In the genomic region with DNA sequence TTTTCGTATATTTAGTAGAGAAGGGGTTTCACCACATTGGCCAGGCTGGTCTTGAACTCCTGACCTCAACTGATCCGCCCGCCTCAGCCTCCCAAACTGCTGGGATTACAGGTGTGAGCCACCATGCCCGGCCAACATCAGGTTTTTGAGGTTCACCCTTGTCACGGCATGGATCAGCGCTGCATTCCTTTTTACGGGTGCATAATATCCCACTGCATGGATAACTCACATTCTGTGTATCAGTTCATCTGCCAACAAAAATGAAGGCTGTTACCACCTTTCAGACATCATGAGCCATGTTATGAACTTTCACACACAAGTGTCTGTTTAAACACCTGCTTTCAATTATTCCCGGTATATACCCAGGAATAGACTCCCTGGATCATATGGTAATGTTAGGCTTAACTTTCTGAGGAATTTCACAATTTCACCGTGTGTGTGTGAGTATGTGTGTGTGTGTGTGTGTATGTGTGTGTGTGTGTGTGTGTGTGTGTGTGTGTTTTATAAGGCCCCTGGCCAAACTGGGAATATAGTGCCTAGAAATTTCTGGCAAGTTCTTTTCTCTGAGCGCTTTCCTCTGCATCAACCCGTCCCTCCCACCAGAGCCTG, we compare ENCODE assay signal across 2 cellular contexts.
TF ChIP-seq lines count a peak whose summit lies in the region.

No MANE protein-coding gene starts in this region.

TF ChIP-seq in SK-N-SH, 30 proteins besides CTCF, POLR2A, EP300 and RAD21 (continued from another document):
- no peak for TF ChIP-seq FOSL2 (IDR thresholded peaks at IDR 0.05; ENCODE audit: borderline replicate concordance, low read depth)

TF ChIP-seq in SK-N-SH treated with all-trans-retinoic acid at 6 μM for 48 hours, 23 proteins besides CTCF, POLR2A, EP300 and RAD21 (continued from another document):
- no peak for TF ChIP-seq ZC3H10 (CRISPR knock-in tag; IDR thresholded peaks at IDR 0.05)
- TF ChIP-seq SNAI2 (CRISPR knock-in tag; IDR thresholded peaks at IDR 0.05): no peak
- TF ChIP-seq ZNF70 (CRISPR knock-in tag; IDR thresholded peaks at IDR 0.05): no peak
- no peak for TF ChIP-seq ZNF565 (CRISPR knock-in tag; conservative IDR thresholded peaks at IDR 0.05; ENCODE audit: low read depth)
- no peak for TF ChIP-seq OSR1 (CRISPR knock-in tag; IDR thresholded peaks at IDR 0.05)
- TF ChIP-seq GLIS3 (CRISPR knock-in tag; IDR thresholded peaks at IDR 0.05): no peak
- TF ChIP-seq, protein P1, sequence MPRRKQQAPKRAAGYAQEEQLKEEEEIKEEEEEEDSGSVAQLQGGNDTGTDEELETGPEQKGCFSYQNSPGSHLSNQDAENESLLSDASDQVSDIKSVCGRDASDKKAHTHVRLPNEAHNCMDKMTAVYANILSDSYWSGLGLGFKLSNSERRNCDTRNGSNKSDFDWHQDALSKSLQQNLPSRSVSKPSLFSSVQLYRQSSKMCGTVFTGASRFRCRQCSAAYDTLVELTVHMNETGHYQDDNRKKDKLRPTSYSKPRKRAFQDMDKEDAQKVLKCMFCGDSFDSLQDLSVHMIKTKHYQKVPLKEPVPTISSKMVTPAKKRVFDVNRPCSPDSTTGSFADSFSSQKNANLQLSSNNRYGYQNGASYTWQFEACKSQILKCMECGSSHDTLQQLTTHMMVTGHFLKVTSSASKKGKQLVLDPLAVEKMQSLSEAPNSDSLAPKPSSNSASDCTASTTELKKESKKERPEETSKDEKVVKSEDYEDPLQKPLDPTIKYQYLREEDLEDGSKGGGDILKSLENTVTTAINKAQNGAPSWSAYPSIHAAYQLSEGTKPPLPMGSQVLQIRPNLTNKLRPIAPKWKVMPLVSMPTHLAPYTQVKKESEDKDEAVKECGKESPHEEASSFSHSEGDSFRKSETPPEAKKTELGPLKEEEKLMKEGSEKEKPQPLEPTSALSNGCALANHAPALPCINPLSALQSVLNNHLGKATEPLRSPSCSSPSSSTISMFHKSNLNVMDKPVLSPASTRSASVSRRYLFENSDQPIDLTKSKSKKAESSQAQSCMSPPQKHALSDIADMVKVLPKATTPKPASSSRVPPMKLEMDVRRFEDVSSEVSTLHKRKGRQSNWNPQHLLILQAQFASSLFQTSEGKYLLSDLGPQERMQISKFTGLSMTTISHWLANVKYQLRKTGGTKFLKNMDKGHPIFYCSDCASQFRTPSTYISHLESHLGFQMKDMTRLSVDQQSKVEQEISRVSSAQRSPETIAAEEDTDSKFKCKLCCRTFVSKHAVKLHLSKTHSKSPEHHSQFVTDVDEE (CRISPR knock-in tag; IDR thresholded peaks at IDR 0.05): no peak
